Comparison of ENCODE assay signal across 31 cellular contexts in the genomic region with DNA sequence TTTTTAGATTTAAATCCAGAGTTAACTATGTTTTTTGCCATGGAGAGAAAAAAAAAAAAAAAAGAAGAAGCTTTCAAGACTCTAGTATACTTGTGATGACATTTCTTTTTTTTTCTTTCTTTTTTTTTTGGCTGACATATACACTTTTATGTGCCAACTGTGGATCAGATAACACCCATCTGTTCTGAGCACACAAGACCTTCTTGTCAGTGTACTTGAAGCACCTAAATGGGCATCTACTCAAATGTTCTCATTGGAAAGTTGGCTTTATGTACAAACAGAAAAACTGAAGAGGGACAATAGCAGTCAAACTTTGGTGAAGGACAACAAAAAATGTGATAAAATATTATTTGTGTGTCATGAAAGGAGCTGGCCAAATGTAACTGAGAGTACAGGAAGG.
"Had no signal": no experiment of that assay in that cellular context is flagged by ENCODE, and none has a peak within 500 bp of the region (broad histone marks: within the 10 kb centered on the region; RNA-seq: fewer than 3 reads in every experiment).

No MANE protein-coding gene starts in this region.

- H3K4me3 Mint-ChIP-seq: activated CD4-positive, alpha-beta T cell treated with anti-CD3 and anti-CD28 coated beads, Interleukin-2, amount 10 ng/mL, durations not matched to agents 24 days and 14 days; activated CD8-positive, alpha-beta T cell treated with anti-CD3 and anti-CD28 coated beads, Interleukin-2, amount 10 ng/mL, durations not matched to agents 7 days and 5 days; activated naive CD4-positive, alpha-beta T cell treated with anti-CD3 and anti-CD28 coated beads, Interleukin-2, amount 50 U/mL, for 24 hours; activated naive CD8-positive, alpha-beta T cell treated with anti-CD3 and anti-CD28 coated beads, Interleukin-2, amount 10 ng/mL, durations not matched to agents 7 days and 5 days; activated T-cell treated with anti-CD3 and anti-CD28 coated beads, Interleukin-2, amount 50 U/mL, for 24 hours; IgD-negative memory B cell; T-helper 1 cell treated with Interleukin-12 subunit alpha and Interleukin-12 subunit beta and Interleukin-4 antibody, amounts not matched to agents 30 μg/mL and 1 μg/mL, for 36 hours; T-helper 2 cell treated with Interferon-gamma antibody and Interleukin-4, amounts not matched to agents 5 μg/mL and 100 μg/mL, for 36 hours had no signal

- H3K36me3 Mint-ChIP-seq: activated naive CD4-positive, alpha-beta T cell treated with anti-CD3 and anti-CD28 coated beads, Interleukin-2, amount 50 U/mL, for 24 hours; activated naive CD8-positive, alpha-beta T cell treated with anti-CD3 and anti-CD28 coated beads, Interleukin-2, amount 10 ng/mL, durations not matched to agents 7 days and 5 days; IgD-negative memory B cell had no signal

- DNase-seq: activated CD4-positive, alpha-beta T cell treated with anti-CD3 and anti-CD28 coated beads, Interleukin-2, amount 10 ng/mL, durations not matched to agents 24 days and 14 days; activated CD4-positive, alpha-beta T cell treated with anti-CD3 and anti-CD28 coated beads, Interleukin-2, amount 50 U/mL, for 4 hours; activated CD8-positive, alpha-beta T cell treated with anti-CD3 and anti-CD28 coated beads, Interleukin-2, amount 10 ng/mL, durations not matched to agents 7 days and 5 days; activated gamma-delta T cell; activated naive CD4-positive, alpha-beta T cell treated with Interleukin-2 at 50 U/mL for 16 hours; activated naive CD8-positive, alpha-beta T cell treated with anti-CD3 and anti-CD28 coated beads, Interleukin-2, amount 10 ng/mL, durations not matched to agents 7 days and 5 days; activated T-cell treated with anti-CD3 and anti-CD28 coated beads, Interleukin-2, amount 50 U/mL, for 24 hours; adrenal gland; body of pancreas; colonic mucosa; Karpas-422; KBM-7; MM.1S; MV-4-11; NCI-H1105; NCI-H1417 treated with DMSO at 0.1 percent for 48 hours; NCI-H187 treated with DMSO at 0.1 percent for 48 hours; NCI-H2081; NCI-H2227 treated with DMSO at 0.1 percent for 48 hours; NCI-H524 treated with DMSO at 0.1 percent for 48 hours; NCI-H774; SHP77; SK-N-SH had no signal

- H3K4me3 ChIP-seq: adrenal gland, body of pancreas, breast epithelium, colonic mucosa, SJSA1 had no signal

- H3K27me3 Mint-ChIP-seq: activated CD4-positive, alpha-beta T cell treated with anti-CD3 and anti-CD28 coated beads, Interleukin-2, amount 10 ng/mL, durations not matched to agents 24 days and 14 days; activated naive CD4-positive, alpha-beta T cell treated with anti-CD3 and anti-CD28 coated beads, Interleukin-2, amount 50 U/mL, for 24 hours; activated naive CD8-positive, alpha-beta T cell treated with anti-CD3 and anti-CD28 coated beads, Interleukin-2, amount 10 ng/mL, durations not matched to agents 7 days and 5 days; activated T-cell treated with anti-CD3 and anti-CD28 coated beads, Interleukin-2, amount 50 U/mL, for 24 hours; IgD-negative memory B cell had no signal

- H3K27ac Mint-ChIP-seq: activated CD4-positive, alpha-beta T cell treated with anti-CD3 and anti-CD28 coated beads, Interleukin-2, amount 10 ng/mL, durations not matched to agents 24 days and 14 days; activated CD8-positive, alpha-beta T cell treated with anti-CD3 and anti-CD28 coated beads, Interleukin-2, amount 10 ng/mL, durations not matched to agents 7 days and 5 days; activated naive CD4-positive, alpha-beta T cell treated with anti-CD3 and anti-CD28 coated beads, Interleukin-2, amount 50 U/mL, for 24 hours; activated naive CD8-positive, alpha-beta T cell treated with anti-CD3 and anti-CD28 coated beads, Interleukin-2, amount 10 ng/mL, durations not matched to agents 7 days and 5 days; activated T-cell treated with anti-CD3 and anti-CD28 coated beads, Interleukin-2, amount 50 U/mL, for 24 hours; activated T-helper 2 cell treated with anti-CD3 and anti-CD28 coated beads, Interferon-gamma antibody, Interleukin-2, Interleukin-4, amounts not matched to agents 10 μg/mL and 5 μg/mL and 100 μg/mL, durations not matched to agents 14 hours and 24 hours and 36 hours; IgD-negative memory B cell; T-helper 1 cell treated with Interleukin-12 subunit alpha and Interleukin-12 subunit beta and Interleukin-4 antibody, amounts not matched to agents 30 μg/mL and 1 μg/mL, for 36 hours; T-helper 2 cell treated with Interferon-gamma antibody and Interleukin-4, amounts not matched to agents 5 μg/mL and 100 μg/mL, for 36 hours had no signal

- H3K4me1 Mint-ChIP-seq: activated CD4-positive, alpha-beta T cell treated with anti-CD3 and anti-CD28 coated beads, Interleukin-2, amount 10 ng/mL, durations not matched to agents 24 days and 14 days; activated naive CD4-positive, alpha-beta T cell treated with anti-CD3 and anti-CD28 coated beads, Interleukin-2, amount 50 U/mL, for 24 hours; activated naive CD8-positive, alpha-beta T cell treated with anti-CD3 and anti-CD28 coated beads, Interleukin-2, amount 10 ng/mL, durations not matched to agents 7 days and 5 days; IgD-negative memory B cell had no signal

- ATAC-seq: activated CD8-positive, alpha-beta T cell treated with anti-CD3 and anti-CD28 coated beads, Interleukin-2, amount 10 ng/mL, durations not matched to agents 7 days and 5 days; body of pancreas; Panc1 had no signal
